Comparison of ENCODE assay signal across 11 cellular contexts in the genomic region with DNA sequence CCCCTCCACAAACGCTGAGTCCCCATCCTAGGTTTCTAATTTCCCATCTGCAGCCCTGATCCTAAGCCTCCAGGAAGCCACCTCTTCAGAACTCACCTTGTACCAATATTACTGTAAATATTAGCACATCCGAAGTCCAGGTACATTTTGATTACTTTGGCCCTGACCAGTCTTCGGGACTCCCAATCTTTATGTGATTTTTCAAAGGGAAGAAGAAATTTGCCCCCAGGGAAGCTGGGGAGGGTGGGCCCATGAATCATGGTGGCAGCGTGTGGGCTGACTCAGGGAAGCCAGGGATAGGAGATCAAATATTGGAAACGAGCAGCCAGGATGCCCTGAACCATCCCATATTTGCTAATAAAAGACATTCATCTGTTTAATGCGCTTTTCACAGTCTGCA. TPM values are rescaled to one million over a fixed set of nuclear protein-coding genes. Genes with fewer than 3 reads are reported as not detected.
DNase-seq lines count a peak whose midpoint lies in the region; ATAC-seq and TF ChIP-seq lines count a peak whose summit lies in the region.
"Had no signal": no experiment of that assay in that cellular context is flagged by ENCODE, and none has a peak within 500 bp of the region (broad histone marks: within the 10 kb centered on the region; RNA-seq: fewer than 3 reads in every experiment).

No MANE protein-coding gene starts in this region.

- CTCF ChIA-PET in PC-3 (lab: Charles Lee) (interaction anchor here (0.6 to 0.8 kb wide), 2 partner anchors 21 to 346 kb away, joined by 3 to 4 read pairs; no protein-coding TSS in a partner anchor), OCI-LY7 (lab: Charles Lee; ENCODE audit: unreplicated experiment) (interaction anchor here (1.0 to 1.5 kb wide), 3 partner anchors 20 to 234 kb away, joined by 3 to 4 read pairs (median 4); no protein-coding TSS in a partner anchor)

- H3K4me3 ChIP-seq in GM23338 (no peak overlapping the region), PC-3 (ENCODE audit: low read length) (peak overlapping the region; percentile 53), epithelial cell of esophagus (ENCODE audit: low read length) (no peak overlapping the region), OCI-LY7 (ENCODE audit: low read depth, low read length, poor library complexity, severe bottlenecking) (no peak overlapping the region), prostate gland (no peak overlapping the region)

- intact Hi-C loops in PC-3 (cut with micrococcal nuclease): loop anchor here (5.0 kb wide), 2 partner anchors 114 to 1736 kb away; no protein-coding TSS in a partner anchor
- intact Hi-C loops in OCI-LY7 (cut with micrococcal nuclease; ENCODE audit: unreplicated experiment): loop anchor here (1.0 kb wide), 1 partner anchor 117 kb away; no protein-coding TSS in a partner anchor
- intact Hi-C loops in prostate gland (cut with DNase I): loop anchor here (5.0 kb wide), 2 partner anchors 114 to 1411 kb away; no protein-coding TSS in a partner anchor

- H3K9ac ChIP-seq in PC-3 (ENCODE audit: low read length): no peak overlapping the region

- BruUV-seq in PC-3 (replicated peaks; lab: Mats Ljungman, UMichigan) (no TSS peak), OCI-LY7 (replicated peaks; lab: Mats Ljungman, UMichigan) (no TSS peak)

- H3K27me3 ChIP-seq in GM23338 (ENCODE audit: insufficient read depth): no peaks in the 10 kb centered on the region
- no peaks in the 10 kb centered on the region for H3K27me3 ChIP-seq in PC-3 (ENCODE audit: low read length)
- H3K27me3 ChIP-seq in prostate gland (replicated peaks; ENCODE audit: insufficient read depth): no peaks in the 10 kb centered on the region

- H3K9me2 ChIP-seq in GM23338 (ENCODE audit: insufficient read depth): no peaks in the 10 kb centered on the region
- no peaks in the 10 kb centered on the region for H3K9me2 ChIP-seq in PC-3 (replicated peaks; ENCODE audit: low read length)
- H3K9me2 ChIP-seq in OCI-LY7 (ENCODE audit: insufficient read depth, low read length): no peaks in the 10 kb centered on the region

- no peaks in the 10 kb centered on the region; the same call in 2 of the 3 replicates for H3K36me3 Mint-ChIP-seq in GM23338 (ENCODE audit: low read depth)
- H3K36me3 Mint-ChIP-seq: CD4-positive, CD25-positive, alpha-beta regulatory T cell had no signal

- H3K9me3 ChIP-seq in PC-3 (ENCODE audit: low read length) (no peaks in the 10 kb centered on the region), OCI-LY7 (ENCODE audit: low read length) (no peaks in the 10 kb centered on the region), prostate gland (no peaks in the 10 kb centered on the region)

- H3F3A ChIP-seq in GM23338 (replicated peaks; ENCODE audit: low read depth) (no peaks in the 10 kb centered on the region), PC-3 (ENCODE audit: low read length, unreplicated experiment) (no peaks in the 10 kb centered on the region)

- H3K27ac ChIP-seq in 22Rv1 (0 out of 2 replicates have a peak overlapping the region, but pooled peaks have one; percentile 8), GM23338 (ENCODE audit: low read depth) (no peak overlapping the region), PC-3 (ENCODE audit: low read length) (peak overlapping the region; percentile 36), OCI-LY7 (ENCODE audit: low read depth, low read length, poor library complexity, severe bottlenecking) (no peak overlapping the region), prostate gland (no peak overlapping the region)

- H3K79me2 ChIP-seq in GM23338 (replicated peaks; ENCODE audit: insufficient read depth) (no peaks in the 10 kb centered on the region), PC-3 (ENCODE audit: low read length) (no peaks in the 10 kb centered on the region), OCI-LY7 (ENCODE audit: insufficient read depth, low read depth, low read length) (no peaks in the 10 kb centered on the region)

- DNase-seq in GM23338 (ENCODE audit: low spot score): no peak
- DNase-seq in PC-3: peak; percentile 84
- peak; percentile 60 for DNase-seq in epithelial cell of esophagus (ENCODE audit: low read depth)
- DNase-seq in KBM-7: no peak
- DNase-seq in OCI-LY7 (ENCODE audit: low spot score): no peak
- DNase-seq in prostate gland (ENCODE audit: low spot score): no peak
- DNase-seq: NCI-H748 treated with DMSO at 0.1 percent for 48 hours had no signal

- ATAC-seq in GM23338 (no peak), PC-3 (peak; percentile 67), GM18861 (IDR thresholded peaks at IDR 0.05; ENCODE audit: unreplicated experiment) (no peak)

- peaks cover 12% of the 10 kb centered on the region for H3K27me3 Mint-ChIP-seq in GM23338 (ENCODE audit: insufficient read depth, low read depth, poor library complexity)

- H3K4me1 ChIP-seq in GM23338 (ENCODE audit: insufficient read depth) (peaks cover 21% of the 10 kb centered on the region), PC-3 (ENCODE audit: insufficient read depth, low read length) (peaks cover 19% of the 10 kb centered on the region), OCI-LY7 (ENCODE audit: insufficient read depth, low read length, poor library complexity, severe bottlenecking) (peaks cover 11% of the 10 kb centered on the region), prostate gland (replicated peaks) (peaks cover 3% of the 10 kb centered on the region)

- H3K4me1 Mint-ChIP-seq in GM23338: peaks cover 23% of the 10 kb centered on the region

- WGBS in prostate gland: 38% methylated on average over 5 of the region's 6 CpGs

- TF ChIP-seq POLR2A in prostate gland (IDR thresholded peaks at IDR 0.05): no peak

- TF ChIP-seq CTCF in 22Rv1 (IDR thresholded peaks at IDR 0.05) (no peak), GM23338 (conservative IDR thresholded peaks at IDR 0.05; ENCODE audit: low read depth in 2 of 2) (no peak), PC-3 (conservative IDR thresholded peaks at IDR 0.05; ENCODE audit: low read depth, low read length) (no peak), epithelial cell of esophagus (IDR thresholded peaks at IDR 0.05; ENCODE audit: insufficient read depth, low read depth, low read length, missing control alignments) (no peak), OCI-LY7 (conservative IDR thresholded peaks at IDR 0.05; ENCODE audit: low read length) (no peak), prostate gland (IDR thresholded peaks at IDR 0.05) (no peak)

- H3K27ac Mint-ChIP-seq in GM23338: no peak overlapping the region

- peak overlapping the region; percentile 45; the same call in 1 of the 2 replicates for H2AFZ ChIP-seq in GM23338
- peak overlapping the region; percentile 48; the same call in 1 of the 2 replicates for H2AFZ ChIP-seq in PC-3 (ENCODE audit: low read length)
- no peak overlapping the region for H2AFZ ChIP-seq in OCI-LY7 (ENCODE audit: low read length)

- POLR2A ChIA-PET in PC-3 (lab: Charles Lee; ENCODE audit: unreplicated experiment) (no interaction called here), OCI-LY7 (lab: Charles Lee) (interaction anchor here (1.4 kb wide), 1 partner anchor 193 kb away, joined by 6 read pairs; no protein-coding TSS in a partner anchor)

- H3K4me3 Mint-ChIP-seq in GM23338: no peak overlapping the region
- H3K4me3 Mint-ChIP-seq: H9 had no signal

- peaks cover 2% of the 10 kb centered on the region for H3K9me3 Mint-ChIP-seq in GM23338
- H3K9me3 Mint-ChIP-seq: H9 had no signal

- in situ Hi-C loops in KBM-7 (cut with MboI; ENCODE audit: low pct_unique_long_range_greater_than_20kb, low sequenced_read_pairs): loop anchor here (10.0 to 25.0 kb wide), 2 partner anchors 109 to 179 kb away; no protein-coding TSS in a partner anchor

- H4K20me1 ChIP-seq in GM23338 (replicated peaks; ENCODE audit: insufficient read depth): no peaks in the 10 kb centered on the region
- no peaks in the 10 kb centered on the region for H4K20me1 ChIP-seq in PC-3 (ENCODE audit: low read length)
- no peaks in the 10 kb centered on the region for H4K20me1 ChIP-seq in OCI-LY7 (ENCODE audit: insufficient read depth, low read length)

- no peaks in the 10 kb centered on the region for H3K36me3 ChIP-seq in GM23338 (ENCODE audit: insufficient read depth)
- H3K36me3 ChIP-seq in PC-3 (ENCODE audit: low read depth, low read length): no peaks in the 10 kb centered on the region
- no peaks in the 10 kb centered on the region for H3K36me3 ChIP-seq in OCI-LY7 (ENCODE audit: insufficient read depth, low read length)
- no peaks in the 10 kb centered on the region for H3K36me3 ChIP-seq in prostate gland

- H3K4me2 ChIP-seq in GM23338 (no peak overlapping the region), PC-3 (ENCODE audit: low read length) (peak overlapping the region; percentile 78), OCI-LY7 (ENCODE audit: low read length) (no peak overlapping the region)

TF ChIP-seq in GM23338, 12 proteins besides CTCF, POLR2A, EP300 and RAD21 (continues in another document):
- TF ChIP-seq, protein P1, sequence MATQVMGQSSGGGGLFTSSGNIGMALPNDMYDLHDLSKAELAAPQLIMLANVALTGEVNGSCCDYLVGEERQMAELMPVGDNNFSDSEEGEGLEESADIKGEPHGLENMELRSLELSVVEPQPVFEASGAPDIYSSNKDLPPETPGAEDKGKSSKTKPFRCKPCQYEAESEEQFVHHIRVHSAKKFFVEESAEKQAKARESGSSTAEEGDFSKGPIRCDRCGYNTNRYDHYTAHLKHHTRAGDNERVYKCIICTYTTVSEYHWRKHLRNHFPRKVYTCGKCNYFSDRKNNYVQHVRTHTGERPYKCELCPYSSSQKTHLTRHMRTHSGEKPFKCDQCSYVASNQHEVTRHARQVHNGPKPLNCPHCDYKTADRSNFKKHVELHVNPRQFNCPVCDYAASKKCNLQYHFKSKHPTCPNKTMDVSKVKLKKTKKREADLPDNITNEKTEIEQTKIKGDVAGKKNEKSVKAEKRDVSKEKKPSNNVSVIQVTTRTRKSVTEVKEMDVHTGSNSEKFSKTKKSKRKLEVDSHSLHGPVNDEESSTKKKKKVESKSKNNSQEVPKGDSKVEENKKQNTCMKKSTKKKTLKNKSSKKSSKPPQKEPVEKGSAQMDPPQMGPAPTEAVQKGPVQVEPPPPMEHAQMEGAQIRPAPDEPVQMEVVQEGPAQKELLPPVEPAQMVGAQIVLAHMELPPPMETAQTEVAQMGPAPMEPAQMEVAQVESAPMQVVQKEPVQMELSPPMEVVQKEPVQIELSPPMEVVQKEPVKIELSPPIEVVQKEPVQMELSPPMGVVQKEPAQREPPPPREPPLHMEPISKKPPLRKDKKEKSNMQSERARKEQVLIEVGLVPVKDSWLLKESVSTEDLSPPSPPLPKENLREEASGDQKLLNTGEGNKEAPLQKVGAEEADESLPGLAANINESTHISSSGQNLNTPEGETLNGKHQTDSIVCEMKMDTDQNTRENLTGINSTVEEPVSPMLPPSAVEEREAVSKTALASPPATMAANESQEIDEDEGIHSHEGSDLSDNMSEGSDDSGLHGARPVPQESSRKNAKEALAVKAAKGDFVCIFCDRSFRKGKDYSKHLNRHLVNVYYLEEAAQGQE (IDR thresholded peaks at IDR 0.05; ENCODE audit: unreplicated experiment): no peak
- TF ChIP-seq STAT1 (IDR thresholded peaks at IDR 0.05; ENCODE audit: unreplicated experiment) (no peak), JUNB (IDR thresholded peaks at IDR 0.05; ENCODE audit: unreplicated experiment) (no peak), EZH2 (IDR thresholded peaks at IDR 0.05; ENCODE audit: low read depth, unreplicated experiment) (no peak)

RNA-seq across cellular contexts. Expression of gene KIAA0040, which starts 46.7 kb away (rescaled TPM):
- total RNA-seq in GM23338 (2014; rRNA removed; shearing (Covaris generic)): 10.2 and 11.9 TPM in 2 replicates
- polyA plus RNA-seq in GM23338 (2016; fragmentation: Nextera tagmentation; extraction: Ambion mirVana): 7.0 and 7.3 TPM in 2 replicates
- total RNA-seq in PC-3 (2014; rRNA removed) (17.8 and 19.4 TPM in 2 replicates), OCI-LY7 (2022) (50.2 and 61.1 TPM in 2 replicates), prostate gland (10 to 100 TPM; 17.4 to 19.1 TPM)
- 54.7 and 57.9 TPM in 2 replicates for total RNA-seq in OCI-LY7 (2014; rRNA removed; shearing (Covaris generic))

Comparison
In these comparisons a context has a peak if more than half of its experiments do, and no peak if none do; other contexts are left out.
1. H3K27ac ChIP-seq: peak in 22Rv1 (single experiment) and PC-3 (single experiment); none in GM23338 (single experiment), OCI-LY7 (single experiment) and prostate gland (0 of 2).
2. DNase-seq: peak in PC-3 (single experiment) and epithelial cell of esophagus (single experiment); none in GM23338 (single experiment), KBM-7 (single experiment), OCI-LY7 (single experiment) and prostate gland (single experiment).